20 cellular contexts compared by ENCODE assay signal in genomic region chr1:36582066-36582755, GRCh38.
A peak's percentile ranks its signal among the peaks of the same experiment; 100 is the strongest.
DNase-seq lines count a peak whose midpoint lies in the region; FAIRE-seq and TF ChIP-seq lines count a peak whose summit lies in the region.
"Had no signal": no experiment of that assay in that cellular context is flagged by ENCODE, and none has a peak within 500 bp of the region (broad histone marks: within the 10 kb centered on the region; RNA-seq: fewer than 3 reads in every experiment).

No MANE protein-coding gene starts in this region.

- no peak for FAIRE-seq in H1 (lab: Jason Lieb, UNC)
- FAIRE-seq: A549, GM18507 had no signal

- H3K4me3 ChIP-seq in mammary epithelial cell (replicated peaks in 1 of 3; ENCODE audit: insufficient read depth in 1 of 3, low read depth in 2 of 3, low read length in 3 of 3): no peak overlapping the region
- H3K4me3 ChIP-seq in HEK293 (ENCODE audit: low read depth, low read length): no peak overlapping the region
- no peak overlapping the region for H3K4me3 ChIP-seq in H1 (ENCODE audit: extremely low read depth in 1 of 4, insufficient read depth in 2 of 4, low read depth in 3 of 4, low read length in 4 of 4)
- no peak overlapping the region for H3K4me3 ChIP-seq in testis
- no peak overlapping the region for H3K4me3 ChIP-seq in sigmoid colon
- H3K4me3 ChIP-seq: A549, Peyer's patch had no signal

- in situ Hi-C loops in mammary epithelial cell (cut with MboI; ENCODE audit: low sequenced_read_pairs in 2 of 2): loop anchor here in 1 of 2 donors (25.0 kb wide), 1 partner anchor 855 kb away; no protein-coding TSS in a partner anchor

- no peaks in the 10 kb centered on the region; the same call in 1 of the 2 replicates for H3K23me2 ChIP-seq in H1 (ENCODE audit: low read depth, low read length)

- H3K79me2 ChIP-seq in mammary epithelial cell (ENCODE audit: insufficient read depth, low read length) (no peaks in the 10 kb centered on the region), H1 (ENCODE audit: control insufficient read depth in 1 of 2, insufficient read depth in 2 of 2, low read length in 2 of 2) (no peaks in the 10 kb centered on the region)

- H3K27me3 ChIP-seq in mammary epithelial cell (ENCODE audit: insufficient read depth, low read length) (no peaks in the 10 kb centered on the region), H1 (replicated peaks in 1 of 4; ENCODE audit: control insufficient read depth in 3 of 4, extremely low read depth in 1 of 4, insufficient read depth in 3 of 4, low read length in 3 of 4) (no peaks in the 10 kb centered on the region; a peak in 1 of 7 replicates), testis (no peaks in the 10 kb centered on the region), sigmoid colon (peaks cover 0 to 60% (median 19%) of the 10 kb centered on the region in 3 donors)

- dilution Hi-C loops in mammary epithelial cell (cut with HindIII; ENCODE audit: low sequenced_read_pairs): no loop called here

- BruUV-seq in mammary epithelial cell (replicated peaks; lab: Mats Ljungman, UMichigan) (no TSS peak), MCF 10A (replicated peaks; lab: Mats Ljungman, UMichigan) (no TSS peak)

- H4K5ac ChIP-seq in H1 (ENCODE audit: insufficient read length, low read depth, low read length): no peak overlapping the region

- H3K9me3 Mint-ChIP-seq in MCF 10A (ENCODE audit: unreplicated experiment): no peaks in the 10 kb centered on the region

- no peaks in the 10 kb centered on the region for H3K36me3 ChIP-seq in mammary epithelial cell (ENCODE audit: insufficient read depth, low read length)
- H3K36me3 ChIP-seq in HEK293 (ENCODE audit: control insufficient read depth in 2 of 2, insufficient read depth in 1 of 2, low read length in 2 of 2): no peaks in the 10 kb centered on the region
- H3K36me3 ChIP-seq in H1 (ENCODE audit: control insufficient read depth in 2 of 4, insufficient read depth in 4 of 4, low read length in 3 of 4): no peaks in the 10 kb centered on the region
- no peaks in the 10 kb centered on the region for H3K36me3 ChIP-seq in testis (ENCODE audit: low read depth, missing control alignments)
- no peaks in the 10 kb centered on the region for H3K36me3 ChIP-seq in sigmoid colon
- H3K36me3 ChIP-seq: Peyer's patch had no signal

- no peak for TF ChIP-seq EP300 in H1 (IDR thresholded peaks at IDR 0.05; ENCODE audit: borderline replicate concordance in 1 of 2, low read depth in 2 of 2, low read length in 2 of 2)
- TF ChIP-seq EP300 in sigmoid colon (IDR thresholded peaks at IDR 0.05): no peak

- peak overlapping the region; percentile 48 for H3K18ac ChIP-seq in H1 (ENCODE audit: extremely low read depth, low read length)

- no peak overlapping the region for H3K4me3 Mint-ChIP-seq in MCF 10A (ENCODE audit: unreplicated experiment)
- H3K4me3 Mint-ChIP-seq: B cell; CD4-positive, CD25-positive, alpha-beta regulatory T cell had no signal

- H3K56ac ChIP-seq in H1 (replicated peaks; ENCODE audit: insufficient read length, low read depth, low read length): no peak overlapping the region

- no peak overlapping the region for H4K91ac ChIP-seq in H1 (replicated peaks; ENCODE audit: insufficient read length, low read length)

- H3K4ac ChIP-seq in H1 (replicated peaks; ENCODE audit: insufficient read length, low read depth, low read length): no peak overlapping the region

- TF ChIP-seq CTCF in mammary epithelial cell (conservative IDR thresholded peaks at IDR 0.05 in 1 of 2, IDR thresholded peaks at IDR 0.05 in 1 of 2; ENCODE audit: extremely low read depth in 1 of 2, insufficient read depth in 1 of 2, low read depth in 1 of 2, low read length in 2 of 2): no peak
- TF ChIP-seq CTCF in MCF 10A (IDR thresholded peaks at IDR 0.05; ENCODE audit: unreplicated experiment): no peak
- TF ChIP-seq CTCF in HEK293 (tag by site-specific recombination; IDR thresholded peaks at IDR 0.05): no peak
- no peak for TF ChIP-seq CTCF in H1 (IDR thresholded peaks at IDR 0.05; ENCODE audit: control extremely low read depth in 1 of 3, insufficient read depth in 1 of 3, low read depth in 1 of 3, low read length in 3 of 3)
- no peak for TF ChIP-seq CTCF in testis (IDR thresholded peaks at IDR 0.05)
- no peak for TF ChIP-seq CTCF in sigmoid colon (IDR thresholded peaks at IDR 0.05)

- H3K4me2 ChIP-seq in mammary epithelial cell (ENCODE audit: insufficient read depth, low read depth, low read length): no peak overlapping the region
- H3K4me2 ChIP-seq in H1 (ENCODE audit: insufficient read depth in 1 of 2, low read depth in 2 of 2, low read length in 2 of 2): no peak overlapping the region
- H3K4me2 ChIP-seq: A549 had no signal

- H2BK20ac ChIP-seq in H1 (ENCODE audit: low read length): peak overlapping the region; percentile 90; the same call in 1 of the 2 replicates

- H3K9me3 ChIP-seq in mammary epithelial cell (replicated peaks; ENCODE audit: insufficient read depth, low read length) (no peaks in the 10 kb centered on the region), HEK293 (ENCODE audit: control insufficient read depth, insufficient read depth, low read depth, low read length) (no peaks in the 10 kb centered on the region), H1 (ENCODE audit: insufficient read depth in 2 of 2, low read depth in 1 of 2, low read length in 1 of 2) (no peaks in the 10 kb centered on the region), testis (no peaks in the 10 kb centered on the region), sigmoid colon (no peaks in the 10 kb centered on the region)
- H3K9me3 ChIP-seq: A549, Caco-2, Peyer's patch had no signal

- H3K79me1 ChIP-seq in H1 (ENCODE audit: low read depth, low read length): no peaks in the 10 kb centered on the region

- H3K9ac ChIP-seq in mammary epithelial cell (ENCODE audit: insufficient read depth, low read length) (no peak overlapping the region), H1 (replicated peaks in 1 of 4; ENCODE audit: extremely low read depth in 1 of 4, low read depth in 3 of 4, low read length in 3 of 4) (no peak overlapping the region)

- no peaks in the 10 kb centered on the region for H3K4me1 Mint-ChIP-seq in MCF 10A (ENCODE audit: insufficient read depth, unreplicated experiment)
- H3K4me1 Mint-ChIP-seq: B cell; CD4-positive, CD25-positive, alpha-beta regulatory T cell had no signal

- no peak for DNase-seq in mammary epithelial cell
- DNase-seq in MCF 10A (ENCODE audit: unreplicated experiment): no peak
- peak in 1 of 2 experiments; percentile 77 for DNase-seq in H1 (ENCODE audit: low read depth in 1 of 2, low spot score in 2 of 2)
- peak; percentile 15 for DNase-seq in testis
- no peak for DNase-seq in sigmoid colon
- no peak for DNase-seq in NCI-H146 (lab: John Stamatoyannopoulos, UW)
- DNase-seq: Caco-2; CD4-positive, CD25-positive, alpha-beta regulatory T cell; DMS153; GDM1; GOT3; KBM-7; NCI-H1105 treated with DMSO at 0.1 percent for 48 hours; NCI-H187; NK-92 treated with Interleukin-12 subunit alpha and Interleukin-12 subunit beta, amount 100 ng/mL, for 24 hours; Peyer's patch had no signal

- no peak overlapping the region for H2BK120ac ChIP-seq in H1 (replicated peaks; ENCODE audit: low read depth, low read length)

- TF ChIP-seq RAD21 in H1 (IDR thresholded peaks at IDR 0.05 in 1 of 2, conservative IDR thresholded peaks at IDR 0.05 in 1 of 2; ENCODE audit: low read depth in 2 of 2, low read length in 2 of 2): no peak

- H2BK5ac ChIP-seq in H1 (ENCODE audit: low read depth, low read length): peak overlapping the region; percentile 77; the same call in 1 of the 2 replicates

- H4K8ac ChIP-seq in H1 (ENCODE audit: extremely low read depth, insufficient read depth, low read length): no peak overlapping the region

- no peak overlapping the region for H3K23ac ChIP-seq in H1 (ENCODE audit: insufficient read length)

- peaks cover 43% of the 10 kb centered on the region for H3K27me3 Mint-ChIP-seq in MCF 10A (ENCODE audit: insufficient read depth, unreplicated experiment)

- H3K4me1 ChIP-seq in mammary epithelial cell (ENCODE audit: insufficient read depth, low read length) (peaks cover 8% of the 10 kb centered on the region), HEK293 (ENCODE audit: control insufficient read depth, insufficient read depth, low read length) (no peaks in the 10 kb centered on the region), H1 (replicated peaks in 1 of 4; ENCODE audit: control insufficient read depth in 3 of 4, insufficient read depth in 4 of 4, low read length in 3 of 4) (peaks cover 12 to 31% (median 23%) of the 10 kb centered on the region in 4 experiments), testis (no peaks in the 10 kb centered on the region), sigmoid colon (no peaks in the 10 kb centered on the region)
- H3K4me1 ChIP-seq: A549, Caco-2, Peyer's patch had no signal

- H2AK5ac ChIP-seq in H1 (ENCODE audit: low read depth, low read length): no peak overlapping the region

- no peak overlapping the region for H3K14ac ChIP-seq in H1 (ENCODE audit: insufficient read length)

- peak overlapping the region; percentile 72; the same call in 1 of the 2 replicates for H2BK15ac ChIP-seq in H1 (ENCODE audit: low read length)

- H3K27ac ChIP-seq in mammary epithelial cell (ENCODE audit: insufficient read depth, low read depth, low read length): no peak overlapping the region
- no peak overlapping the region for H3K27ac ChIP-seq in HEK293 (ENCODE audit: extremely low read depth, low read depth, low read length)
- no peak overlapping the region for H3K27ac ChIP-seq in H1 (ENCODE audit: low read depth, low read length)
- no peak overlapping the region for H3K27ac ChIP-seq in testis
- no peak overlapping the region for H3K27ac ChIP-seq in sigmoid colon
- H3K27ac ChIP-seq: A549, Peyer's patch had no signal

- CTCF ChIA-PET in mammary epithelial cell (lab: Charles Lee; ENCODE audit: low non-redundant PET) (no interaction called here), MCF 10A (lab: Yijun Ruan, JAX) (interaction anchor here (0.6 to 1.3 kb wide), 5 partner anchors 9 to 1294 kb away, joined by 3 to 6 read pairs (median 3); no protein-coding TSS in a partner anchor), HEK293 (lab: Yijun Ruan, JAX) (interaction anchor here (0.5 kb wide), 1 partner anchor 615 kb away, joined by 3 read pairs; no protein-coding TSS in a partner anchor), H1 (lab: Charles Lee; ENCODE audit: partially characterized antibody) (interaction anchor here (0.7 to 5.0 kb wide), 9 partner anchors 7 to 742 kb away, joined by 3 to 21 read pairs (median 4); no protein-coding TSS in a partner anchor)

- H2AFZ ChIP-seq in mammary epithelial cell (ENCODE audit: low read depth, low read length) (peak overlapping the region; percentile 18), H1 (ENCODE audit: low read length) (no peak overlapping the region)

- no peaks in the 10 kb centered on the region for H4K20me1 ChIP-seq in mammary epithelial cell (ENCODE audit: insufficient read depth, low read length)
- H4K20me1 ChIP-seq in H1 (replicated peaks in 1 of 2; ENCODE audit: control insufficient read depth in 1 of 2, insufficient read depth in 2 of 2, low read length in 2 of 2): peaks cover 0 to 1% of the 10 kb centered on the region in 2 experiments

- H2BK12ac ChIP-seq in H1 (ENCODE audit: low read depth, low read length): peak overlapping the region; percentile 75; the same call in 1 of the 2 replicates

- intact Hi-C loops in mammary epithelial cell (cut with micrococcal nuclease) (no loop called here), MCF 10A (cut with micrococcal nuclease) (no loop called here), testis (cut with DNase I; ENCODE audit: low total_unique reads) (no loop called here), sigmoid colon (cut with DNase I) (no loop called here)

- no peaks in the 10 kb centered on the region for H3K36me3 Mint-ChIP-seq in MCF 10A (ENCODE audit: insufficient read depth, unreplicated experiment)
- H3K36me3 Mint-ChIP-seq: CD4-positive, CD25-positive, alpha-beta regulatory T cell had no signal

- POLR2A ChIA-PET in MCF 10A (lab: Yijun Ruan, JAX) (no interaction called here), HEK293 (lab: Yijun Ruan, JAX) (no interaction called here), H1 (lab: Charles Lee; ENCODE audit: partially characterized antibody) (interaction anchor here (0.6 kb wide), 1 partner anchor 19 kb away, joined by 3 read pairs; no protein-coding TSS in a partner anchor)

- TF ChIP-seq POLR2A in H1 (IDR thresholded peaks at IDR 0.05; ENCODE audit: control extremely low read depth in 1 of 2, low read depth in 2 of 2, low read length in 2 of 2) (no peak), testis (IDR thresholded peaks at IDR 0.05) (no peak), sigmoid colon (IDR thresholded peaks at IDR 0.05) (no peak)

- WGBS in mammary epithelial cell (ENCODE audit: low coverage, missing lambda C conversion rate): 65% methylated on average over 12 of the region's 12 CpGs
- 79% methylated on average over 12 of the region's 12 CpGs; no CpG with 5 or more reads in 1 of the 2 experiments for WGBS in H1 (ENCODE audit: extremely low coverage in 1 of 2, insufficient coverage in 1 of 2, insufficient read length in 1 of 2, insufficient replicate concordance in 2 of 2, low coverage in 1 of 2, low lambda C conversion rate in 2 of 2, missing lambda C conversion rate in 1 of 2), 2 experiments
- WGBS in testis, 2 donors: 59 to 80% methylated on average over 12 of the region's 12 CpGs
- 61 to 69% methylated on average over 12 of the region's 12 CpGs for WGBS in sigmoid colon, 2 donors

- no peak overlapping the region for H3K27ac Mint-ChIP-seq in MCF 10A (ENCODE audit: low read depth, unreplicated experiment)
- H3K27ac Mint-ChIP-seq: B cell; CD4-positive, CD25-positive, alpha-beta regulatory T cell had no signal
